In genomic region chr14:100236873-100237272, GRCh38 we compare ENCODE assay signal across 8 cellular contexts.
DNase-seq lines count a peak whose midpoint lies in the region; ATAC-seq, FAIRE-seq and TF ChIP-seq lines count a peak whose summit lies in the region.
"Had no signal": no experiment of that assay in that cellular context is flagged by ENCODE, and none has a peak within 500 bp of the region (broad histone marks: within the 10 kb centered on the region; RNA-seq: fewer than 3 reads in every experiment).

No MANE protein-coding gene starts in this region.

- H4K20me1 ChIP-seq in OCI-LY3 (ENCODE audit: insufficient read depth, low read length), result peaks cover 50% of the 10 kb centered on the region

- ATAC-seq in HG02885 (IDR thresholded peaks at IDR 0.05; ENCODE audit: poor library complexity, unreplicated experiment), result no peak

- no peaks in the 10 kb centered on the region for H3K9me3 ChIP-seq in OCI-LY3 (ENCODE audit: insufficient read depth, low read length)

- FAIRE-seq in HTR-8/SVneo (lab: Jason Lieb, UNC), result no peak

- H3K9ac ChIP-seq in OCI-LY3 (ENCODE audit: low read length), result peak overlapping the region; percentile 99
- no peak overlapping the region for H3K9ac ChIP-seq in rectal smooth muscle tissue (ENCODE audit: low read length)

- H2AFZ ChIP-seq in OCI-LY3 (ENCODE audit: low read depth, low read length), result no peak overlapping the region

- peak overlapping the region; percentile 94 for H3K27ac ChIP-seq in OCI-LY3 (ENCODE audit: low read length)
- no peak overlapping the region for H3K27ac ChIP-seq in rectal smooth muscle tissue (ENCODE audit: low read depth, low read length)

- H3K36me3 ChIP-seq in OCI-LY3 (replicated peaks; ENCODE audit: low read depth, low read length) (peaks cover 17% of the 10 kb centered on the region), rectal smooth muscle tissue (ENCODE audit: control insufficient read depth, insufficient read depth, low read length) (no peaks in the 10 kb centered on the region)

- H3K79me2 ChIP-seq in OCI-LY3 (ENCODE audit: low read length), result peaks cover 88% of the 10 kb centered on the region

- H3K27me3 ChIP-seq in OCI-LY3 (ENCODE audit: low read depth, low read length) (no peaks in the 10 kb centered on the region), rectal smooth muscle tissue (ENCODE audit: control insufficient read depth, insufficient read depth, low read length) (no peaks in the 10 kb centered on the region)

- H3K4me2 ChIP-seq in OCI-LY3 (ENCODE audit: low read length), result peak overlapping the region; percentile 93

- peak overlapping the region; percentile 63 for H3K4me3 ChIP-seq in GM12875 (ENCODE audit: low read depth, low read length)
- peak overlapping the region; percentile 99 for H3K4me3 ChIP-seq in OCI-LY3 (ENCODE audit: low read length)
- peak overlapping the region; percentile 88 for H3K4me3 ChIP-seq in epithelial cell of esophagus (ENCODE audit: low read length)
- peak overlapping the region; percentile 70 for H3K4me3 ChIP-seq in rectal smooth muscle tissue (ENCODE audit: low read length)

- DNase-seq in epithelial cell of esophagus (ENCODE audit: low read depth), result no peak
- DNase-seq in HTR-8/SVneo (ENCODE audit: insufficient read length, low spot score), result no peak
- no peak for DNase-seq in superior temporal gyrus (ENCODE audit: extremely low spot score)
- DNase-seq: stimulated activated CD4-positive, alpha-beta T cell treated with anti-CD3 and anti-CD28 coated beads, Interleukin-1b, Interleukin-23, amount 100 ng/mL, for 48 hours had no signal

- H3K4me1 ChIP-seq in OCI-LY3 (ENCODE audit: low read length) (peaks cover 22% of the 10 kb centered on the region), rectal smooth muscle tissue (ENCODE audit: control insufficient read depth, insufficient read depth, low read length) (peaks cover 16% of the 10 kb centered on the region)

- TF ChIP-seq CTCF in GM12875 (IDR thresholded peaks at IDR 0.05; ENCODE audit: borderline replicate concordance, insufficient read depth, low read depth, low read length), result no peak
- no peak for TF ChIP-seq CTCF in OCI-LY3 (IDR thresholded peaks at IDR 0.05; ENCODE audit: low read depth, low read length)
- TF ChIP-seq CTCF in epithelial cell of esophagus (IDR thresholded peaks at IDR 0.05; ENCODE audit: insufficient read depth, low read depth, low read length, missing control alignments), result no peak
